28 cellular contexts compared by ENCODE assay signal in the genomic region with DNA sequence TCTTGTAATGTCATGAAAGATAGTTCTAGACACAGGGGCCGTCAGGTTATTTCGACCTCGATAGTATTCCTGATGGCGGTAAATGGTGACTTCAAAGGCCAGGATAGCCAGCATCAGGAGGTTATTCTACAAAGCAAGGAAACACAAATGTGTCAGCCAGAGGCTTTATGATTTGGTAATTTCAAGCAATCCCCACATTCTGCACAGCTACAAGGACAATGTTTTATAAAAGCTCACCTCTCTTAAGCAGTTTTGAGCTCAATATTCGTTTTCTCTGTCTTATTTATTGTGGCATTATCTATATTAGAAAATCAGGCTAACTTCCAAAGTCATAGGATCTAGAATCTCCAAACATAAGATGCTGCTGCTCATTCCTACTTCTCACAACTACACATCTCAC.
"Had no signal": no experiment of that assay in that cellular context is flagged by ENCODE, and none has a peak within 500 bp of the region (broad histone marks: within the 10 kb centered on the region; RNA-seq: fewer than 3 reads in every experiment).

No MANE protein-coding gene starts in this region.

- H3K9me3 ChIP-seq: colonic mucosa, esophagus muscularis mucosa, esophagus squamous epithelium, gastrocnemius medialis, gastroesophageal sphincter, heart left ventricle, heart right ventricle had no signal

- H3K4me2 ChIP-seq: hepatocyte had no signal

- DNase-seq: colonic mucosa; cortex of kidney; dorsolateral prefrontal cortex; effector CD4-positive, alpha-beta T cell; effector CD8-positive, alpha-beta T cell; effector memory CD4-positive, alpha-beta T cell; effector memory CD8-positive, alpha-beta T cell; endodermal cell; erythroblast; esophagus squamous epithelium; foreskin fibroblast; foreskin keratinocyte; foreskin melanocyte; gastrocnemius medialis; glutamatergic neuron; head of caudate nucleus; heart left ventricle; heart right ventricle had no signal

- H3K27ac ChIP-seq: colonic mucosa, coronary artery, dorsolateral prefrontal cortex, epithelial cell of prostate, esophagus muscularis mucosa, esophagus squamous epithelium, foreskin keratinocyte, gastrocnemius medialis, gastroesophageal sphincter, heart left ventricle, heart right ventricle, hepatocyte had no signal

- H3K4me3 ChIP-seq: colonic mucosa, coronary artery, dorsolateral prefrontal cortex, esophagus muscularis mucosa, esophagus squamous epithelium, gastrocnemius medialis, gastroesophageal sphincter, heart left ventricle, heart right ventricle, hepatocyte had no signal

- H3K4me1 ChIP-seq: colonic mucosa, esophagus muscularis mucosa, esophagus squamous epithelium, foreskin keratinocyte, gastrocnemius medialis, gastroesophageal sphincter, heart left ventricle, heart right ventricle had no signal

- H3K79me2 ChIP-seq: hepatocyte had no signal

- H2AFZ ChIP-seq: hepatocyte had no signal

- H3K36me3 ChIP-seq: colonic mucosa, esophagus muscularis mucosa, gastrocnemius medialis, gastroesophageal sphincter, heart left ventricle, heart right ventricle had no signal

- H3K27me3 ChIP-seq: colonic mucosa, esophagus muscularis mucosa, esophagus squamous epithelium, foreskin keratinocyte, gastrocnemius medialis, gastroesophageal sphincter, heart left ventricle, heart right ventricle, hepatocyte had no signal

- FAIRE-seq: colon, endometrium, endothelial cell of umbilical vein, frontal cortex had no signal

- ATAC-seq: effector memory CD8-positive, alpha-beta T cell; esophagus mucosa; foreskin keratinocyte; gastrocnemius medialis; gastroesophageal sphincter; heart left ventricle; heart right ventricle had no signal
